Comparison of ENCODE assay signal across 29 cellular contexts in the genomic region with DNA sequence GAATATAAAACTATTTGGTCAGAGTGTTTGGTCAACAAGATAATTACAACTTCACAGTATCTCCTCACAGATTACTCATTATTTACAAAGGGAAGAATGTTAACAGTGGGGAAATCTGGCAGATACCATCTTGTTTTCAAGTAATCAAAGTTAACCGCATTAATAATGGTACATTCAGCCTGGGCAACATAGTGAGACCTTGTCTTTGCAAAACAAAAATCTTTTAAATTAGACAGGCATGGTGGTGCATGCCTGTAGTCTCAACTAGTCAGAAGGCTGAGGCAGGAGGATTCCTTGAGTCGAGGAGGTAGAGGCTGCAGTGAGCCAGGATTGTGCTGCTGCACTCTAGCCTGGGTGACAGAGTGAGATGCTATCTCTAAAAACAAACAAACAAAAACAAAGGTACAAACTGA.
DNase-seq lines count a peak whose midpoint lies in the region; ATAC-seq, FAIRE-seq and TF ChIP-seq lines count a peak whose summit lies in the region.
"Had no signal": no experiment of that assay in that cellular context is flagged by ENCODE, and none has a peak within 500 bp of the region (broad histone marks: within the 10 kb centered on the region; RNA-seq: fewer than 3 reads in every experiment).

No MANE protein-coding gene starts in this region.

- intact Hi-C loops in HepG2 (cut with micrococcal nuclease; ENCODE audit: unreplicated experiment): no loop called here

- H4K20me1 ChIP-seq in HepG2 (ENCODE audit: insufficient read depth, low read length): no peaks in the 10 kb centered on the region
- H4K20me1 ChIP-seq in GM23338 (replicated peaks; ENCODE audit: insufficient read depth): no peaks in the 10 kb centered on the region

- TF ChIP-seq RAD21 in HepG2 (CRISPR knock-in tag; IDR thresholded peaks at IDR 0.05): no peak

- H2AFZ ChIP-seq in HepG2 (ENCODE audit: low read length): no peak overlapping the region
- no peak overlapping the region for H2AFZ ChIP-seq in GM23338

- H3K4me2 ChIP-seq in HepG2 (ENCODE audit: low read depth, low read length) (no peak overlapping the region), GM23338 (no peak overlapping the region)

- H3K27me3 ChIP-seq in HepG2 (ENCODE audit: control insufficient read depth in 1 of 2, insufficient read depth in 2 of 2, low read length in 2 of 2): no peaks in the 10 kb centered on the region
- H3K27me3 ChIP-seq in GM23338 (ENCODE audit: insufficient read depth): no peaks in the 10 kb centered on the region
- H3K27me3 ChIP-seq: brain microvascular endothelial cell, heart left ventricle, ovary, stomach, tibial nerve had no signal

- H3K4me1 ChIP-seq in HepG2 (ENCODE audit: insufficient read depth, low read length) (peaks cover 20% of the 10 kb centered on the region), GM23338 (ENCODE audit: insufficient read depth) (peaks cover 24% of the 10 kb centered on the region)
- H3K4me1 ChIP-seq: heart left ventricle, stomach, tibial nerve had no signal

- no peaks in the 10 kb centered on the region for H3K36me3 ChIP-seq in HepG2 (replicated peaks in 1 of 2; ENCODE audit: control insufficient read depth in 1 of 2, insufficient read depth in 2 of 2, low read length in 2 of 2)
- H3K36me3 ChIP-seq in GM23338 (ENCODE audit: insufficient read depth): peaks cover 12% of the 10 kb centered on the region
- H3K36me3 ChIP-seq: brain microvascular endothelial cell, ovary had no signal

- DNase-seq in DMS53 treated with DMSO at 0.1 percent for 48 hours (lab: John Stamatoyannopoulos, UW; ENCODE audit: unreplicated experiment) (peak; percentile 73), LNCaP clone FGC (ENCODE audit: low read depth) (peak; percentile 84), amniotic epithelial cell (ENCODE audit: low read depth) (peak; percentile 70), HepG2 (ENCODE audit: low spot score) (peak; percentile 48), H54 (ENCODE audit: insufficient read length, low spot score) (no peak), GM23338 (ENCODE audit: low spot score) (no peak)
- DNase-seq: activated B cell treated with CpG ODN at 0.5 μM for 24 hours; activated CD4-positive, alpha-beta T cell treated with anti-CD3 and anti-CD28 coated beads, Interleukin-2, amount 50 U/mL, for 1 hour; activated naive CD4-positive, alpha-beta T cell treated with Interleukin-2 at 50 U/mL for 16 hours; amniotic stem cell; brain microvascular endothelial cell; DND-41; foreskin fibroblast; GOT3; heart left ventricle; kidney glomerular epithelial cell; NCI-H1105; NCI-H2029 treated with DMSO at 0.1 percent for 48 hours; NCI-H345; nephron progenitor cell; ovary; retina; SHP77; stomach had no signal

- WGBS in HepG2 (ENCODE audit: low lambda C conversion rate): 67% methylated on average over 2 of the region's 2 CpGs

- no peak for FAIRE-seq in HepG2 (lab: Jason Lieb, UNC)
- no peak for FAIRE-seq in H54 (lab: Jason Lieb, UNC)

- H3F3A ChIP-seq in GM23338 (replicated peaks; ENCODE audit: low read depth): no peaks in the 10 kb centered on the region

- POLR2A ChIA-PET in HepG2 (lab: Yijun Ruan, JAX): no interaction called here

- BruUV-seq in HepG2 (replicated peaks; lab: Mats Ljungman, UMichigan): no TSS peak

- ATAC-seq in HepG2 (no peak), GM23338 (no peak), HG02852 (IDR thresholded peaks at IDR 0.05; ENCODE audit: unreplicated experiment) (no peak)
- ATAC-seq: heart left ventricle had no signal

- TF ChIP-seq POLR2A in HepG2 (IDR thresholded peaks at IDR 0.05; ENCODE audit: insufficient read depth in 1 of 2, low read depth in 2 of 2, low read length in 2 of 2) (no peak), H54 (IDR thresholded peaks at IDR 0.05; ENCODE audit: low read depth, low read length) (no peak)

- peaks cover 27% of the 10 kb centered on the region for H3K36me3 Mint-ChIP-seq in GM23338 (ENCODE audit: low read depth)

- H3K27me3 Mint-ChIP-seq in GM23338 (ENCODE audit: insufficient read depth, low read depth, poor library complexity): no peaks in the 10 kb centered on the region
- H3K27me3 Mint-ChIP-seq: activated B cell treated with CpG ODN at 0.5 μM for 24 hours had no signal

- H3K4me3 ChIP-seq in LNCaP clone FGC (ENCODE audit: low read depth, low read length) (no peak overlapping the region), HepG2 (replicated peaks in 1 of 3; ENCODE audit: insufficient read depth in 1 of 3, low read depth in 2 of 3, low read length in 3 of 3) (no peak overlapping the region), GM23338 (no peak overlapping the region)
- H3K4me3 ChIP-seq: heart left ventricle, lung, ovary, skin epidermis, stomach, tibial nerve had no signal

- no peak for TF ChIP-seq EP300 in HepG2 (IDR thresholded peaks at IDR 0.05; ENCODE audit: low read depth in 2 of 2, low read length in 2 of 2)
- no peak for TF ChIP-seq EP300 in HepG2 (CRISPR knock-in tag; IDR thresholded peaks at IDR 0.05; ENCODE audit: borderline replicate concordance)

- H3K79me2 ChIP-seq in HepG2 (ENCODE audit: insufficient read depth, low read length) (no peaks in the 10 kb centered on the region), GM23338 (replicated peaks; ENCODE audit: insufficient read depth) (peaks cover 13% of the 10 kb centered on the region)

- no peak for TF ChIP-seq CTCF in LNCaP clone FGC (IDR thresholded peaks at IDR 0.05; ENCODE audit: control insufficient read depth, extremely low read depth, insufficient read depth)
- TF ChIP-seq CTCF in HepG2 (CRISPR knock-in tag; IDR thresholded peaks at IDR 0.05): no peak
- TF ChIP-seq CTCF in GM23338 (conservative IDR thresholded peaks at IDR 0.05; ENCODE audit: low read depth in 2 of 2): no peak

- in situ Hi-C loops in HepG2 (cut with HindIII; ENCODE audit: extremely low pct_ligation_motif_present, low pct_unique_long_range_greater_than_20kb): no loop called here

- H3K9ac ChIP-seq in HepG2 (ENCODE audit: insufficient read depth, low read depth, low read length): no peak overlapping the region

- peaks cover 33% of the 10 kb centered on the region for H3K4me1 Mint-ChIP-seq in GM23338
- H3K4me1 Mint-ChIP-seq: activated B cell treated with CpG ODN at 0.5 μM for 24 hours, nephron progenitor cell had no signal

- H3K9me2 ChIP-seq in GM23338 (ENCODE audit: insufficient read depth): no peaks in the 10 kb centered on the region

- no peak overlapping the region for H3K4me3 Mint-ChIP-seq in GM23338
- H3K4me3 Mint-ChIP-seq: activated B cell treated with CpG ODN at 0.5 μM for 24 hours, nephron progenitor cell had no signal

- H3K27ac Mint-ChIP-seq in GM23338: no peak overlapping the region
- H3K27ac Mint-ChIP-seq: activated B cell treated with CpG ODN at 0.5 μM for 24 hours, nephron progenitor cell had no signal

- CTCF ChIA-PET in HepG2 (lab: Yijun Ruan, JAX; ENCODE audit: low intra/inter-chr PET ratio, low total read pairs): no interaction called here

- H3K27ac ChIP-seq in HepG2 (ENCODE audit: extremely low read length, insufficient read depth, low read length) (no peak overlapping the region), GM23338 (ENCODE audit: low read depth) (no peak overlapping the region)
- H3K27ac ChIP-seq: brain microvascular endothelial cell, C4-2B, heart left ventricle, ovary, skin epidermis, stomach, tibial nerve had no signal

- peaks cover 22% of the 10 kb centered on the region for H3K9me3 Mint-ChIP-seq in GM23338

- peaks cover 23% of the 10 kb centered on the region for H3K9me3 ChIP-seq in HepG2 (ENCODE audit: low read length)
- H3K9me3 ChIP-seq: ovary had no signal

TF ChIP-seq in HepG2, 621 proteins besides CTCF, POLR2A, EP300 and RAD21 (continues in another document):
- TF ChIP-seq, protein P1, sequence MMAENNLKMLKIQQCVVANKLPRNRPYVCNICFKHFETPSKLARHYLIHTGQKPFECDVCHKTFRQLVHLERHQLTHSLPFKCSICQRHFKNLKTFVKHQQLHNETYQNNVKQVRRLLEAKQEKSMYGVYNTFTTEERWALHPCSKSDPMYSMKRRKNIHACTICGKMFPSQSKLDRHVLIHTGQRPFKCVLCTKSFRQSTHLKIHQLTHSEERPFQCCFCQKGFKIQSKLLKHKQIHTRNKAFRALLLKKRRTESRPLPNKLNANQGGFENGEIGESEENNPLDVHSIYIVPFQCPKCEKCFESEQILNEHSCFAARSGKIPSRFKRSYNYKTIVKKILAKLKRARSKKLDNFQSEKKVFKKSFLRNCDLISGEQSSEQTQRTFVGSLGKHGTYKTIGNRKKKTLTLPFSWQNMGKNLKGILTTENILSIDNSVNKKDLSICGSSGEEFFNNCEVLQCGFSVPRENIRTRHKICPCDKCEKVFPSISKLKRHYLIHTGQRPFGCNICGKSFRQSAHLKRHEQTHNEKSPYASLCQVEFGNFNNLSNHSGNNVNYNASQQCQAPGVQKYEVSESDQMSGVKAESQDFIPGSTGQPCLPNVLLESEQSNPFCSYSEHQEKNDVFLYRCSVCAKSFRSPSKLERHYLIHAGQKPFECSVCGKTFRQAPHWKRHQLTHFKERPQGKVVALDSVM (CRISPR knock-in tag; IDR thresholded peaks at IDR 0.05): 0 out of 2 replicates have a peak, but pooled peaks have one; percentile 32
- TF ChIP-seq KDM5B (CRISPR knock-in tag; IDR thresholded peaks at IDR 0.05; ENCODE audit: borderline replicate concordance): no peak
- TF ChIP-seq TBX3 (IDR thresholded peaks at IDR 0.05; ENCODE audit: borderline replicate concordance): peak; percentile 67; the same call in 1 of the 2 replicates
- TF ChIP-seq ZSCAN9 (CRISPR knock-in tag; IDR thresholded peaks at IDR 0.05; ENCODE audit: borderline replicate concordance): no peak
- peak; percentile 80 for TF ChIP-seq ZNF121 (CRISPR knock-in tag; IDR thresholded peaks at IDR 0.05)

TF ChIP-seq in GM23338, 12 proteins besides CTCF, POLR2A, EP300 and RAD21 (continues in another document):
- TF ChIP-seq STAT1 (IDR thresholded peaks at IDR 0.05; ENCODE audit: unreplicated experiment): no peak
- no peak for TF ChIP-seq EZH2 (IDR thresholded peaks at IDR 0.05; ENCODE audit: low read depth, unreplicated experiment)
- no peak for TF ChIP-seq ETS1 (IDR thresholded peaks at IDR 0.05)
- TF ChIP-seq NANOG (IDR thresholded peaks at IDR 0.05; ENCODE audit: borderline replicate concordance): no peak
- no peak for TF ChIP-seq JUNB (IDR thresholded peaks at IDR 0.05; ENCODE audit: unreplicated experiment)
- TF ChIP-seq EZH2phosphoT487 (IDR thresholded peaks at IDR 0.05; ENCODE audit: unreplicated experiment): no peak
- TF ChIP-seq ZNF331 (CRISPR knock-in tag; IDR thresholded peaks at IDR 0.05; ENCODE audit: low read depth): no peak
- TF ChIP-seq ZNF114 (CRISPR knock-in tag; IDR thresholded peaks at IDR 0.05): no peak
- TF ChIP-seq POLR2AphosphoS5 (IDR thresholded peaks at IDR 0.05; ENCODE audit: low read depth): no peak
- no peak for TF ChIP-seq CREB1 (CRISPR knock-in tag; IDR thresholded peaks at IDR 0.05; ENCODE audit: low read depth)

Comparison
In these comparisons a context has a peak if more than half of its experiments do, and no peak if none do; other contexts are left out.
1. DNase-seq: peak in DMS53 treated with DMSO at 0.1 percent for 48 hours (single experiment), LNCaP clone FGC (single experiment), amniotic epithelial cell (single experiment) and HepG2 (single experiment); none in H54 (single experiment) and GM23338 (single experiment).